Comparison of ENCODE assay signal across 12 cellular contexts in genomic region chr9:130995399-130995941, GRCh38. TPM values are rescaled to one million over a fixed set of nuclear protein-coding genes. Genes with fewer than 3 reads are reported as not detected.
DNase-seq lines count a peak whose midpoint lies in the region; ATAC-seq and TF ChIP-seq lines count a peak whose summit lies in the region.
"Had no signal": no experiment of that assay in that cellular context is flagged by ENCODE, and none has a peak within 500 bp of the region (broad histone marks: within the 10 kb centered on the region; RNA-seq: fewer than 3 reads in every experiment).

No MANE protein-coding gene starts in this region.

- H3K27ac ChIP-seq in SJCRH30 (peak overlapping the region; percentile 26), transverse colon (no peak overlapping the region)
- H3K27ac ChIP-seq: C4-2B, pancreas had no signal

- peaks cover 45% of the 10 kb centered on the region for H3K4me1 ChIP-seq in SJCRH30
- no peaks in the 10 kb centered on the region for H3K4me1 ChIP-seq in transverse colon
- H3K4me1 ChIP-seq: pancreas had no signal

- no peaks in the 10 kb centered on the region for H3K27me3 ChIP-seq in SJCRH30
- peaks cover 27% of the 10 kb centered on the region for H3K27me3 ChIP-seq in transverse colon

- in situ Hi-C loops in transverse colon (cut with MboI; ENCODE audit: low pct_ligation_motif_present in 1 of 4, low pct_unique_long_range_greater_than_20kb in 1 of 4, low sequenced_read_pairs in 3 of 4): no loop called here

- H3K4me3 ChIP-seq in SJCRH30 (peak overlapping the region; percentile 18), transverse colon (no peak overlapping the region)
- H3K4me3 ChIP-seq: pancreas had no signal

- DNase-seq in SIG-M5 treated with dmso at 0.1 percent for 504 hours (lab: John Stamatoyannopoulos, UW; ENCODE audit: unreplicated experiment) (peak; percentile 64), SIG-M5 (lab: John Stamatoyannopoulos, UW) (no peak), SJCRH30 (peak; percentile 98 to 99), foreskin melanocyte (peak; percentile 42), transverse colon (peak; percentile 19), UCSD-AML1 (lab: John Stamatoyannopoulos, UW; ENCODE audit: unreplicated experiment) (no peak)
- DNase-seq in effector CD4-positive, alpha-beta T cell: no peak
- DNase-seq: activated T-cell treated with anti-CD3 and anti-CD28 coated beads for 4 hours; stimulated activated naive CD8-positive, alpha-beta T cell treated with anti-CD3 and anti-CD28 coated beads, Interleukin-15, amount 100 ng/mL, for 72 hours had no signal

- TF ChIP-seq POLR2A in transverse colon (IDR thresholded peaks at IDR 0.05) (no peak), GM18505 (IDR thresholded peaks at IDR 0.05; ENCODE audit: borderline replicate concordance, extremely low read depth, insufficient read depth, insufficient read length) (no peak)

- H3K9me3 ChIP-seq in SJCRH30 (replicated peaks) (no peaks in the 10 kb centered on the region), transverse colon (no peaks in the 10 kb centered on the region)
- H3K9me3 ChIP-seq: pancreas had no signal

- ATAC-seq in GM18505 (IDR thresholded peaks at IDR 0.05; ENCODE audit: unreplicated experiment): no peak
- ATAC-seq: stimulated activated naive CD8-positive, alpha-beta T cell treated with anti-CD3 and anti-CD28 coated beads, Interleukin-15, amount 100 ng/mL, for 72 hours had no signal

- H3K36me3 ChIP-seq in SJCRH30 (no peaks in the 10 kb centered on the region), transverse colon (no peaks in the 10 kb centered on the region)
- H3K36me3 ChIP-seq: pancreas had no signal

- no peak for TF ChIP-seq CTCF in transverse colon (IDR thresholded peaks at IDR 0.05)

- intact Hi-C loops in transverse colon (cut with DNase I; ENCODE audit: low total_unique reads): no loop called here

- no peak for TF ChIP-seq EP300 in transverse colon (IDR thresholded peaks at IDR 0.05; ENCODE audit: low read depth)

- WGBS in transverse colon (ENCODE audit: low coverage in 1 of 2), 2 donors: 26% methylated on average over 10 of the region's 10 CpGs; no CpG with 5 or more reads in 1 of the 2 donors

RNA-seq across cellular contexts. Expression of gene LAMC3, which starts 13.5 kb away (rescaled TPM):
- total RNA-seq in SJCRH30 (2014; rRNA removed; shearing (Covaris generic)): not detected in 2 replicates
- total RNA-seq in transverse colon: 1 to 10 TPM in 3 of 4 donors, under 1 TPM in 1; 0.82 to 6.6 (median 3.9) TPM

RNA-seq across cellular contexts. Expression of gene FIBCD1, which starts 56.4 kb away (rescaled TPM):
- 2.8 TPM in 1 of 2 replicates, not detected in the other for total RNA-seq in SJCRH30 (2014; rRNA removed; shearing (Covaris generic))
- 10 to 100 TPM in 1 of 4 donors, 1 to 10 TPM in 2, not detected in 1; 1.6 to 54.7 (median 3.3) TPM for total RNA-seq in transverse colon

Comparison
In these comparisons a context has a peak if more than half of its experiments do, and no peak if none do; other contexts are left out.
1. DNase-seq: peak in SIG-M5 treated with dmso at 0.1 percent for 504 hours (single experiment), SJCRH30 (2 of 2), foreskin melanocyte (single experiment) and transverse colon (single experiment); none in SIG-M5 (single experiment), UCSD-AML1 (single experiment) and effector CD4-positive, alpha-beta T cell (single experiment).